8 cellular contexts compared by ENCODE assay signal in genomic region chr22:27113211-27114030, GRCh38.
DNase-seq lines count a peak whose midpoint lies in the region; ATAC-seq, FAIRE-seq and TF ChIP-seq lines count a peak whose summit lies in the region.

No MANE protein-coding gene starts in this region.

- H3K9me3 ChIP-seq in body of pancreas (no peaks in the 10 kb centered on the region), HepG2 (ENCODE audit: low read length) (peaks cover 6% of the 10 kb centered on the region; the same call in 1 of the 2 replicates), WERI-Rb-1 (ENCODE audit: severe bottlenecking) (no peaks in the 10 kb centered on the region)

- H3K4me3 ChIP-seq in body of pancreas (no peak overlapping the region), HepG2 (replicated peaks in 1 of 3; ENCODE audit: insufficient read depth in 1 of 3, low read depth in 2 of 3, low read length in 3 of 3) (no peak overlapping the region), WERI-Rb-1 (ENCODE audit: low read depth, low read length) (no peak overlapping the region)

- no peak overlapping the region for H2AFZ ChIP-seq in HepG2 (ENCODE audit: low read length)

- in situ Hi-C loops in HepG2 (cut with HindIII; ENCODE audit: extremely low pct_ligation_motif_present, low pct_unique_long_range_greater_than_20kb) = no loop called here

- CTCF ChIA-PET in activated naive CD4-positive, alpha-beta T cell treated with anti-CD3 and anti-CD28 coated beads for 36 hours (lab: Charles Lee) = no interaction called here
- CTCF ChIA-PET in HepG2 (lab: Yijun Ruan, JAX; ENCODE audit: low intra/inter-chr PET ratio, low total read pairs) = no interaction called here
- CTCF ChIA-PET in activated naive CD4-positive, alpha-beta T cell treated with anti-CD3 and anti-CD28 coated beads, Interleukin-2, amount 10 ng/mL, durations not matched to agents 7 days and 5 days (lab: Charles Lee) = no interaction called here

- DNase-seq in activated naive CD4-positive, alpha-beta T cell treated with anti-CD3 and anti-CD28 coated beads for 36 hours = peak; percentile 14
- no peak for DNase-seq in activated naive CD4-positive, alpha-beta T cell treated with anti-CD3 and anti-CD28 coated beads, Interleukin-2, amount 50 U/mL, for 16 hours
- DNase-seq in body of pancreas = peak; percentile 50 to 87 (median 64)
- DNase-seq in HepG2 (ENCODE audit: low spot score) = peak; percentile 63
- DNase-seq in type B pancreatic cell (ENCODE audit: extremely low spot score, unreplicated experiment) = no peak
- no peak for DNase-seq in WERI-Rb-1
- DNase-seq in activated naive CD4-positive, alpha-beta T cell treated with anti-CD3 and anti-CD28 coated beads, Interleukin-2, amount 10 ng/mL, durations not matched to agents 7 days and 5 days = no peak

- TF ChIP-seq EP300 in HepG2 (IDR thresholded peaks at IDR 0.05; ENCODE audit: low read depth in 2 of 2, low read length in 2 of 2) (no peak), HepG2 (CRISPR knock-in tag; IDR thresholded peaks at IDR 0.05; ENCODE audit: borderline replicate concordance) (no peak)

- H4K20me1 ChIP-seq in HepG2 (ENCODE audit: insufficient read depth, low read length) = no peaks in the 10 kb centered on the region

- TF ChIP-seq POLR2A in body of pancreas (IDR thresholded peaks at IDR 0.05) (peak in 2 of 3 donors; percentile 21 to 25), HepG2 (IDR thresholded peaks at IDR 0.05; ENCODE audit: insufficient read depth in 1 of 2, low read depth in 2 of 2, low read length in 2 of 2) (no peak)

- 50 to 55% methylated on average over 4 of the region's 4 CpGs for WGBS in body of pancreas, 2 donors
- 10% methylated on average over 3 of the region's 4 CpGs for WGBS in HepG2 (ENCODE audit: low lambda C conversion rate)

- POLR2A ChIA-PET in HepG2 (lab: Yijun Ruan, JAX) = no interaction called here

- H3K4me3 Mint-ChIP-seq in activated naive CD4-positive, alpha-beta T cell treated with anti-CD3 and anti-CD28 coated beads for 36 hours = no peak overlapping the region
- no peak overlapping the region for H3K4me3 Mint-ChIP-seq in type B pancreatic cell
- no peak overlapping the region for H3K4me3 Mint-ChIP-seq in activated naive CD4-positive, alpha-beta T cell treated with anti-CD3 and anti-CD28 coated beads, Interleukin-2, amount 10 ng/mL, durations not matched to agents 7 days and 5 days

- TF ChIP-seq RAD21 in HepG2 (CRISPR knock-in tag; IDR thresholded peaks at IDR 0.05) = no peak

- ATAC-seq in body of pancreas (peak; percentile 62), HepG2 (peak; percentile 51; the same call in 2 of the 3 replicates), HG02970 (IDR thresholded peaks at IDR 0.05; ENCODE audit: low FRiP score, unreplicated experiment) (no peak)

- H3K27me3 ChIP-seq in body of pancreas (no peaks in the 10 kb centered on the region), HepG2 (ENCODE audit: control insufficient read depth in 1 of 2, insufficient read depth in 2 of 2, low read length in 2 of 2) (no peaks in the 10 kb centered on the region), WERI-Rb-1 (ENCODE audit: insufficient read depth, low read depth, severe bottlenecking) (no peaks in the 10 kb centered on the region)

- H3K27ac Mint-ChIP-seq in activated naive CD4-positive, alpha-beta T cell treated with anti-CD3 and anti-CD28 coated beads for 36 hours = no peak overlapping the region
- H3K27ac Mint-ChIP-seq in type B pancreatic cell = peak overlapping the region; percentile 11
- H3K27ac Mint-ChIP-seq in activated naive CD4-positive, alpha-beta T cell treated with anti-CD3 and anti-CD28 coated beads, Interleukin-2, amount 10 ng/mL, durations not matched to agents 7 days and 5 days = no peak overlapping the region

- H3K9me3 Mint-ChIP-seq in activated naive CD4-positive, alpha-beta T cell treated with anti-CD3 and anti-CD28 coated beads for 36 hours = peaks cover 5% of the 10 kb centered on the region
- H3K9me3 Mint-ChIP-seq in type B pancreatic cell = no peaks in the 10 kb centered on the region
- H3K9me3 Mint-ChIP-seq in activated naive CD4-positive, alpha-beta T cell treated with anti-CD3 and anti-CD28 coated beads, Interleukin-2, amount 10 ng/mL, durations not matched to agents 7 days and 5 days = peaks cover 2% of the 10 kb centered on the region

- TF ChIP-seq CTCF in body of pancreas (IDR thresholded peaks at IDR 0.05) = no peak
- no peak for TF ChIP-seq CTCF in HepG2 (CRISPR knock-in tag; IDR thresholded peaks at IDR 0.05)
- TF ChIP-seq CTCF in type B pancreatic cell (conservative IDR thresholded peaks at IDR 0.05) = no peak
- TF ChIP-seq CTCF in WERI-Rb-1 (IDR thresholded peaks at IDR 0.05; ENCODE audit: low read depth, low read length) = no peak

- peaks cover 1% of the 10 kb centered on the region for H3K36me3 Mint-ChIP-seq in activated naive CD4-positive, alpha-beta T cell treated with anti-CD3 and anti-CD28 coated beads for 36 hours (ENCODE audit: low read depth)
- no peaks in the 10 kb centered on the region for H3K36me3 Mint-ChIP-seq in type B pancreatic cell
- H3K36me3 Mint-ChIP-seq in activated naive CD4-positive, alpha-beta T cell treated with anti-CD3 and anti-CD28 coated beads, Interleukin-2, amount 10 ng/mL, durations not matched to agents 7 days and 5 days = no peaks in the 10 kb centered on the region

- peaks cover 6% of the 10 kb centered on the region for H3K27me3 Mint-ChIP-seq in activated naive CD4-positive, alpha-beta T cell treated with anti-CD3 and anti-CD28 coated beads for 36 hours (ENCODE audit: low read depth)
- H3K27me3 Mint-ChIP-seq in type B pancreatic cell = peaks cover 2% of the 10 kb centered on the region
- no peaks in the 10 kb centered on the region for H3K27me3 Mint-ChIP-seq in activated naive CD4-positive, alpha-beta T cell treated with anti-CD3 and anti-CD28 coated beads, Interleukin-2, amount 10 ng/mL, durations not matched to agents 7 days and 5 days

- FAIRE-seq in HepG2 (lab: Jason Lieb, UNC) = no peak

- H3K4me1 ChIP-seq in body of pancreas = peaks cover 40% of the 10 kb centered on the region
- peaks cover 28% of the 10 kb centered on the region for H3K4me1 ChIP-seq in HepG2 (ENCODE audit: insufficient read depth, low read length)

- H3K79me2 ChIP-seq in HepG2 (ENCODE audit: insufficient read depth, low read length) = no peaks in the 10 kb centered on the region

- no peaks in the 10 kb centered on the region for H3K4me1 Mint-ChIP-seq in activated naive CD4-positive, alpha-beta T cell treated with anti-CD3 and anti-CD28 coated beads for 36 hours (ENCODE audit: low read depth)
- H3K4me1 Mint-ChIP-seq in type B pancreatic cell (ENCODE audit: unreplicated experiment) = peaks cover 44% of the 10 kb centered on the region
- H3K4me1 Mint-ChIP-seq in activated naive CD4-positive, alpha-beta T cell treated with anti-CD3 and anti-CD28 coated beads, Interleukin-2, amount 10 ng/mL, durations not matched to agents 7 days and 5 days = no peaks in the 10 kb centered on the region

- BruUV-seq in HepG2 (replicated peaks; lab: Mats Ljungman, UMichigan) = no TSS peak

- intact Hi-C loops in activated naive CD4-positive, alpha-beta T cell treated with anti-CD3 and anti-CD28 coated beads for 36 hours (cut with micrococcal nuclease) = no loop called here
- intact Hi-C loops in body of pancreas (cut with DNase I) = no loop called here
- intact Hi-C loops in HepG2 (cut with micrococcal nuclease; ENCODE audit: unreplicated experiment) = no loop called here

- H3K27ac ChIP-seq in body of pancreas = peak overlapping the region; percentile 29 to 87 (median 74)
- no peak overlapping the region for H3K27ac ChIP-seq in HepG2 (ENCODE audit: extremely low read length, insufficient read depth, low read length)
- H3K27ac ChIP-seq in WERI-Rb-1 = no peak overlapping the region

- H3K36me3 ChIP-seq in body of pancreas (replicated peaks in 1 of 2; ENCODE audit: insufficient read depth in 1 of 2, low read depth in 2 of 2) (no peaks in the 10 kb centered on the region), HepG2 (replicated peaks in 1 of 2; ENCODE audit: control insufficient read depth in 1 of 2, insufficient read depth in 2 of 2, low read length in 2 of 2) (no peaks in the 10 kb centered on the region), WERI-Rb-1 (no peaks in the 10 kb centered on the region)

- no peak overlapping the region for H3K9ac ChIP-seq in HepG2 (ENCODE audit: insufficient read depth, low read depth, low read length)

- no peak overlapping the region for H3K4me2 ChIP-seq in HepG2 (ENCODE audit: low read depth, low read length)

TF ChIP-seq in HepG2, 621 proteins besides CTCF, POLR2A, EP300 and RAD21 (continues in another document):
- no peak for TF ChIP-seq TBX3 (IDR thresholded peaks at IDR 0.05; ENCODE audit: borderline replicate concordance)
- 0 out of 2 replicates have a peak, but pooled peaks have one; percentile 43 for TF ChIP-seq FOSL1 (CRISPR knock-in tag; IDR thresholded peaks at IDR 0.05; ENCODE audit: borderline replicate concordance)
- no peak for TF ChIP-seq DBP (CRISPR knock-in tag; IDR thresholded peaks at IDR 0.05; ENCODE audit: not compliant biosample characterization)
- no peak for TF ChIP-seq ZNF572 (CRISPR knock-in tag; IDR thresholded peaks at IDR 0.05)
- no peak for TF ChIP-seq ZNF552 (CRISPR knock-in tag; IDR thresholded peaks at IDR 0.05; ENCODE audit: borderline replicate concordance)
- TF ChIP-seq NR1H2 (CRISPR knock-in tag; IDR thresholded peaks at IDR 0.05; ENCODE audit: borderline replicate concordance, low read depth) = no peak
- TF ChIP-seq CEBPB (IDR thresholded peaks at IDR 0.05; ENCODE audit: borderline replicate concordance, low read depth, low read length) = peak; percentile 95

Comparison
In these comparisons a context has a peak if more than half of its experiments do, and no peak if none do; other contexts are left out.
1. DNase-seq: peak in activated naive CD4-positive, alpha-beta T cell treated with anti-CD3 and anti-CD28 coated beads for 36 hours (single experiment), body of pancreas (4 of 4) and HepG2 (single experiment); none in activated naive CD4-positive, alpha-beta T cell treated with anti-CD3 and anti-CD28 coated beads, Interleukin-2, amount 50 U/mL, for 16 hours (single experiment), type B pancreatic cell (single experiment), WERI-Rb-1 (single experiment) and activated naive CD4-positive, alpha-beta T cell treated with anti-CD3 and anti-CD28 coated beads, Interleukin-2, amount 10 ng/mL, durations not matched to agents 7 days and 5 days (single experiment).
2. H3K27ac ChIP-seq: peak in body of pancreas (4 of 4); none in HepG2 (single experiment) and WERI-Rb-1 (single experiment).
3. POLR2A ChIP-seq: peak in body of pancreas (2 of 3); none in HepG2 (0 of 2).